1 cellular context compared by ENCODE assay signal in the genomic region with DNA sequence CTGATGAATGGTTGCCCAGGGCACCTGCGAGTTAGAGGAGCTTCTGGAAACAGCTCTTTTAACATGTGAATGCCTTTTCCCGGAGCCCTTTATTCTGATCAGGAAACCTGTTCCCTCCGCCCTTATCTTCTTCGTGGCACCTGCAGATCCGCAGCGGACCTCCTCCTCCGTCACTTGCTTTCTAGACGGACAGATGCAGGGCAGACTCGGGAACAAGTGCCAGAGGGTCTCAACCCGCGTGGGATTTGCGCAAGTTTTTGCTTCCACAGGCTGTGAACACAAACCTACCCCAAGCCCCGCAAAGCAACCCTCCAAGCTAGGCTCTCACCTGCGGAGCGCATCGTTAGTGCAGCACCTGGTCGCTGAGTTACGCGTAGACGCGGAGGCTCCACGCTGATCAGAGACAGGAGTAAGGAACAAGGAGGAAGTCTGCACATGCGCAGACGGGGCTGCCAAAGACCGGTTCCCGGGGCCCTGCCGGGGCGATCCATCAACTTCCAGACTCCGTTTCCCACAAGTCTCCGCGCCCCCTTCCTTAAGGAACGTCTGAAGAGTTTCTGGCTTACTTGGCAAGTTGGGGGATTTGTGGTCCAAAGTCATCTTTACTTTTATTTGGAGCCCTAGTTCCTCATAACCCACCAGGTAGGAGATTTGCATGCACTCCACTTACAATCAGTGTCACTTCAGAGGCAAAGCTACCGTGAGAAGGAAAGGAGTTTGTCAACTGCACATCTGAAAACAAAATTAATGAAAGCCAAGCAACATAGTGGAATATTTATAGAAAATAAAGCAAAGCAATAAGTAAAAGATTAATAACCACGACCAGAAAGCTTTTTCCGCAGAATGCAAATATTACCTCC.
TF ChIP-seq lines count a peak whose summit lies in the region.

No MANE protein-coding gene starts in this region.

TF ChIP-seq in WTC11, 78 proteins besides CTCF, POLR2A, EP300 and RAD21 (continued from another document):
- TF ChIP-seq, protein P1, sequence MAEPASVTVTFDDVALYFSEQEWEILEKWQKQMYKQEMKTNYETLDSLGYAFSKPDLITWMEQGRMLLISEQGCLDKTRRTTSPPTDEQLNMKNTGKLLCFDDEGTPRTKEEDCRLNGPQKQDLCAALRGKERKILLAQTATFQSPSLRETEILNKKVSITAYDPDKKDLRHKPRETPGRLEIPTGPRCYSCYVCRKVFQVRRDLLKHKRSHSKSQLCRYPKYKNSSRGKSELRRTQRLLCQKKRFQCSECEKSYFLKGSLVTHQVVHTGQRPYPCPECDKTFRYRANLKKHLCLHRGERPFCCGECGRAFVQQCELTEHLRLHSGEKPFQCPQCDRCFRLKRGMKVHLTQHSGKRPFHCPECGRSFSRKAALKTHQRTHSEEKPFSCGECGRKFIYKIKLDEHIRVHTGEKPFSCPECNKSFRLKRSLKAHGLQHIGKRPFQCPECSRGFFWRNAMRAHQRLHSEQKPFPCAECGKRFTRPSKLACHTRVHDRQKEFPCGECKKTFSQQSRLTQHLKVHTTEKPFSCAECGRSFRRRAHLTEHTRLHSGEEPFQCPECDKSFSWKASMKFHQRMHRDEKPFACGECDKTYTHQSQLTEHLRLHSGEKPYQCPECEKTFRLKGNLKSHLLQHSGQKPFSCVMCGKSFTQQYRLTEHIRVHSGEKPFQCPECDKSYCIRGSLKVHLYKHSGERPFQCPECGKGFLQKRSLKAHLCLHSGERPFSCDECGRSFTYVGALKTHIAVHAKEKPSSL (CRISPR knock-in tag; conservative IDR thresholded peaks at IDR 0.05): no peak
- no peak for TF ChIP-seq ZNF219 (CRISPR knock-in tag; IDR thresholded peaks at IDR 0.05; ENCODE audit: borderline replicate concordance)
- no peak for TF ChIP-seq KAT7 (CRISPR knock-in tag; IDR thresholded peaks at IDR 0.05; ENCODE audit: borderline replicate concordance)
- TF ChIP-seq, protein P2, sequence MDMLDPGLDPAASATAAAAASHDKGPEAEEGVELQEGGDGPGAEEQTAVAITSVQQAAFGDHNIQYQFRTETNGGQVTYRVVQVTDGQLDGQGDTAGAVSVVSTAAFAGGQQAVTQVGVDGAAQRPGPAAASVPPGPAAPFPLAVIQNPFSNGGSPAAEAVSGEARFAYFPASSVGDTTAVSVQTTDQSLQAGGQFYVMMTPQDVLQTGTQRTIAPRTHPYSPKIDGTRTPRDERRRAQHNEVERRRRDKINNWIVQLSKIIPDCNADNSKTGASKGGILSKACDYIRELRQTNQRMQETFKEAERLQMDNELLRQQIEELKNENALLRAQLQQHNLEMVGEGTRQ (CRISPR knock-in tag; IDR thresholded peaks at IDR 0.05): no peak
- TF ChIP-seq GABPB1 (CRISPR knock-in tag; IDR thresholded peaks at IDR 0.05): no peak
- TF ChIP-seq, protein P3, sequence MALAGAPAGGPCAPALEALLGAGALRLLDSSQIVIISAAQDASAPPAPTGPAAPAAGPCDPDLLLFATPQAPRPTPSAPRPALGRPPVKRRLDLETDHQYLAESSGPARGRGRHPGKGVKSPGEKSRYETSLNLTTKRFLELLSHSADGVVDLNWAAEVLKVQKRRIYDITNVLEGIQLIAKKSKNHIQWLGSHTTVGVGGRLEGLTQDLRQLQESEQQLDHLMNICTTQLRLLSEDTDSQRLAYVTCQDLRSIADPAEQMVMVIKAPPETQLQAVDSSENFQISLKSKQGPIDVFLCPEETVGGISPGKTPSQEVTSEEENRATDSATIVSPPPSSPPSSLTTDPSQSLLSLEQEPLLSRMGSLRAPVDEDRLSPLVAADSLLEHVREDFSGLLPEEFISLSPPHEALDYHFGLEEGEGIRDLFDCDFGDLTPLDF (CRISPR knock-in tag; IDR thresholded peaks at IDR 0.05): peak; percentile 48; the same call in 1 of the 2 replicates
- no peak for TF ChIP-seq CREM (CRISPR knock-in tag; IDR thresholded peaks at IDR 0.05)
- TF ChIP-seq TP53 (CRISPR knock-in tag; IDR thresholded peaks at IDR 0.05): no peak
- TF ChIP-seq, protein P4, sequence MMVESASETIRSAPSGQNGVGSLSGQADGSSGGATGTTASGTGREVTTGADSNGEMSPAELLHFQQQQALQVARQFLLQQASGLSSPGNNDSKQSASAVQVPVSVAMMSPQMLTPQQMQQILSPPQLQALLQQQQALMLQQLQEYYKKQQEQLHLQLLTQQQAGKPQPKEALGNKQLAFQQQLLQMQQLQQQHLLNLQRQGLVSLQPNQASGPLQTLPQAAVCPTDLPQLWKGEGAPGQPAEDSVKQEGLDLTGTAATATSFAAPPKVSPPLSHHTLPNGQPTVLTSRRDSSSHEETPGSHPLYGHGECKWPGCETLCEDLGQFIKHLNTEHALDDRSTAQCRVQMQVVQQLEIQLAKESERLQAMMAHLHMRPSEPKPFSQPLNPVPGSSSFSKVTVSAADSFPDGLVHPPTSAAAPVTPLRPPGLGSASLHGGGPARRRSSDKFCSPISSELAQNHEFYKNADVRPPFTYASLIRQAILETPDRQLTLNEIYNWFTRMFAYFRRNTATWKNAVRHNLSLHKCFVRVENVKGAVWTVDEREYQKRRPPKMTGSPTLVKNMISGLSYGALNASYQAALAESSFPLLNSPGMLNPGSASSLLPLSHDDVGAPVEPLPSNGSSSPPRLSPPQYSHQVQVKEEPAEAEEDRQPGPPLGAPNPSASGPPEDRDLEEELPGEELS (CRISPR knock-in tag; IDR thresholded peaks at IDR 0.05): no peak
- TF ChIP-seq NFYB (CRISPR knock-in tag; conservative IDR thresholded peaks at IDR 0.05; ENCODE audit: low read depth): no peak
- TF ChIP-seq ELF4 (CRISPR knock-in tag; IDR thresholded peaks at IDR 0.05; ENCODE audit: low read depth): no peak
- 0 out of 2 replicates have a peak, but pooled peaks have one; percentile 19 for TF ChIP-seq CBFB (CRISPR knock-in tag; IDR thresholded peaks at IDR 0.05; ENCODE audit: low read depth)
- TF ChIP-seq, protein P5, sequence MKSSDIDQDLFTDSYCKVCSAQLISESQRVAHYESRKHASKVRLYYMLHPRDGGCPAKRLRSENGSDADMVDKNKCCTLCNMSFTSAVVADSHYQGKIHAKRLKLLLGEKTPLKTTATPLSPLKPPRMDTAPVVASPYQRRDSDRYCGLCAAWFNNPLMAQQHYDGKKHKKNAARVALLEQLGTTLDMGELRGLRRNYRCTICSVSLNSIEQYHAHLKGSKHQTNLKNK (CRISPR knock-in tag; IDR thresholded peaks at IDR 0.05): no peak
